13 cellular contexts compared by ENCODE assay signal in genomic region chr1:59686170-59686569, GRCh38.
A peak's percentile ranks its signal among the peaks of the same experiment; 100 is the strongest.
DNase-seq lines count a peak whose midpoint lies in the region; ATAC-seq and TF ChIP-seq lines count a peak whose summit lies in the region.
"Had no signal": no experiment of that assay in that cellular context is flagged by ENCODE, and none has a peak within 500 bp of the region (broad histone marks: within the 10 kb centered on the region; RNA-seq: fewer than 3 reads in every experiment).

No MANE protein-coding gene starts in this region.

- TF ChIP-seq EP300 in gastroesophageal sphincter (IDR thresholded peaks at IDR 0.05) = no peak

- H3K36me3 ChIP-seq in gastroesophageal sphincter = no peaks in the 10 kb centered on the region

- no peak for TF ChIP-seq POLR2A in gastroesophageal sphincter (IDR thresholded peaks at IDR 0.05)

- H3K27me3 ChIP-seq in gastroesophageal sphincter = no peaks in the 10 kb centered on the region

- DNase-seq in DMS 273 treated with DMSO at 0.1 percent for 48 hours (lab: John Stamatoyannopoulos, UW) (peak; percentile 94), NCI-H1092 treated with DMSO at 0.1 percent for 48 hours (lab: John Stamatoyannopoulos, UW) (peak; percentile 92), NCI-H510A (lab: John Stamatoyannopoulos, UW) (peak; percentile 77), T-helper 1 cell (no peak), cerebellar cortex (ENCODE audit: low spot score) (no peak)
- DNase-seq in activated T-cell treated with anti-CD3 and anti-CD28 coated beads, Interleukin-2, amount 50 U/mL, for 1 hour = no peak
- DNase-seq in activated naive CD4-positive, alpha-beta T cell treated with Interleukin-2 at 50 U/mL for 16 hours = no peak
- DNase-seq: activated gamma-delta T cell treated with Interleukin-2 at 50 U/mL for 16 hours; effector CD4-positive, alpha-beta T cell; stimulated activated naive CD4-positive, alpha-beta T cell treated with Interleukin-2 at 50 U/mL for 16 hours had no signal

- no peak for ATAC-seq in gastroesophageal sphincter
- ATAC-seq: sciatic nerve had no signal

- peak overlapping the region in 3 of 4 donors; percentile 13 to 88 (median 21) for H3K27ac ChIP-seq in gastroesophageal sphincter

- H3K4me1 ChIP-seq in gastroesophageal sphincter = peaks cover 0 to 63% (median 10%) of the 10 kb centered on the region in 3 donors

- WGBS in gastroesophageal sphincter (ENCODE audit: low coverage in 1 of 2), 2 donors = 50 to 86% methylated on average over 1 to 3 of the region's 3 CpGs

- no peaks in the 10 kb centered on the region for H3K9me3 ChIP-seq in gastroesophageal sphincter

- no peak overlapping the region for H3K4me3 ChIP-seq in gastroesophageal sphincter
- H3K4me3 ChIP-seq: lung had no signal

- no peak for TF ChIP-seq CTCF in gastroesophageal sphincter (IDR thresholded peaks at IDR 0.05)

Comparison
In these comparisons a context has a peak if more than half of its experiments do, and no peak if none do; other contexts are left out.
1. DNase-seq: peak in DMS 273 treated with DMSO at 0.1 percent for 48 hours (single experiment), NCI-H1092 treated with DMSO at 0.1 percent for 48 hours (single experiment) and NCI-H510A (single experiment); none in T-helper 1 cell (0 of 5), activated T-cell treated with anti-CD3 and anti-CD28 coated beads, Interleukin-2, amount 50 U/mL, for 1 hour (single experiment), activated naive CD4-positive, alpha-beta T cell treated with Interleukin-2 at 50 U/mL for 16 hours (single experiment) and cerebellar cortex (single experiment).